ENCODE assay signal across 15 cellular contexts in genomic region chr5:150158170-150158949, GRCh38. TPM values are rescaled to one million over a fixed set of nuclear protein-coding genes. Genes with fewer than 3 reads are reported as not detected.
DNase-seq lines count a peak whose midpoint lies in the region; ATAC-seq, FAIRE-seq and TF ChIP-seq lines count a peak whose summit lies in the region.
"Had no signal": no experiment of that assay in that cellular context is flagged by ENCODE, and none has a peak within 500 bp of the region (broad histone marks: within the 10 kb centered on the region; RNA-seq: fewer than 3 reads in every experiment).

No MANE protein-coding gene starts in this region.

- TF ChIP-seq EP300 in H1 (IDR thresholded peaks at IDR 0.05; ENCODE audit: borderline replicate concordance in 1 of 2, low read depth in 2 of 2, low read length in 2 of 2) = no peak

- H3K27me3 Mint-ChIP-seq in MCF 10A (ENCODE audit: insufficient read depth, unreplicated experiment) (no peaks in the 10 kb centered on the region), type B pancreatic cell (peaks cover 25% of the 10 kb centered on the region)

- H3K9ac ChIP-seq in H1 (replicated peaks in 1 of 4; ENCODE audit: extremely low read depth in 1 of 4, low read depth in 3 of 4, low read length in 3 of 4) (no peak overlapping the region), muscle layer of colon (ENCODE audit: low read length) (no peak overlapping the region)

- H3K23me2 ChIP-seq in H1 (ENCODE audit: low read depth, low read length) = no peaks in the 10 kb centered on the region; the same call in 1 of the 2 replicates

- CTCF ChIA-PET in MCF 10A (lab: Yijun Ruan, JAX) = interaction anchor here (0.6 to 9.2 kb wide), 11 partner anchors 10 to 278 kb away, joined by 3 to 118 read pairs (median 5); no protein-coding TSS in a partner anchor
- CTCF ChIA-PET in H1 (lab: Charles Lee; ENCODE audit: partially characterized antibody) = interaction anchor here (0.6 to 15.3 kb wide), 21 partner anchors 9 to 401 kb away, joined by 3 to 372 read pairs (median 6); no protein-coding TSS in a partner anchor

- DNase-seq in breast epithelium (ENCODE audit: low spot score in 2 of 2) (no peak), MCF 10A (ENCODE audit: unreplicated experiment) (no peak), H1 (ENCODE audit: low read depth in 1 of 2, low spot score in 2 of 2) (no peak), type B pancreatic cell (ENCODE audit: extremely low spot score, unreplicated experiment) (no peak), NCI-H2227 (lab: John Stamatoyannopoulos, UW; ENCODE audit: unreplicated experiment) (no peak), NCI-H524 treated with DMSO at 0.1 percent for 48 hours (lab: John Stamatoyannopoulos, UW) (no peak)
- DNase-seq: NCI-H446 treated with DMSO at 0.1 percent for 48 hours had no signal

- peak overlapping the region; percentile 70 to 93 for H3K27ac ChIP-seq in breast epithelium
- H3K27ac ChIP-seq in H1 (ENCODE audit: low read depth, low read length) = no peak overlapping the region
- peak overlapping the region; percentile 10 for H3K27ac ChIP-seq in muscle layer of colon (ENCODE audit: low read depth, low read length)
- H3K27ac ChIP-seq: 22Rv1, VCaP had no signal

- no peak overlapping the region for H4K91ac ChIP-seq in H1 (replicated peaks; ENCODE audit: insufficient read length, low read length)

- H4K5ac ChIP-seq in H1 (ENCODE audit: insufficient read length, low read depth, low read length) = no peak overlapping the region

- H3K18ac ChIP-seq in H1 (ENCODE audit: extremely low read depth, low read length) = no peak overlapping the region

- H3K4me3 ChIP-seq in breast epithelium (peak overlapping the region in 1 of 3 donors; percentile 41), H1 (ENCODE audit: extremely low read depth in 1 of 4, insufficient read depth in 2 of 4, low read depth in 3 of 4, low read length in 4 of 4) (no peak overlapping the region), muscle layer of colon (ENCODE audit: low read depth in 1 of 2, low read length in 2 of 2) (no peak overlapping the region)

- no peak overlapping the region for H3K4ac ChIP-seq in H1 (replicated peaks; ENCODE audit: insufficient read length, low read depth, low read length)

- no peak overlapping the region for H2BK5ac ChIP-seq in H1 (ENCODE audit: low read depth, low read length)

- H3K23ac ChIP-seq in H1 (ENCODE audit: insufficient read length) = no peak overlapping the region

- no peak overlapping the region for H3K56ac ChIP-seq in H1 (replicated peaks; ENCODE audit: insufficient read length, low read depth, low read length)

- H3K27me3 ChIP-seq in breast epithelium (no peaks in the 10 kb centered on the region), H1 (replicated peaks in 1 of 4; ENCODE audit: control insufficient read depth in 3 of 4, extremely low read depth in 1 of 4, insufficient read depth in 3 of 4, low read length in 3 of 4) (peaks cover 0 to 3% (median 0%) of the 10 kb centered on the region in 4 experiments; a peak in 4 of 7 replicates), muscle layer of colon (ENCODE audit: control insufficient read depth in 1 of 2, insufficient read depth in 2 of 2, low read length in 2 of 2) (no peaks in the 10 kb centered on the region)

- no peaks in the 10 kb centered on the region for H3K36me3 Mint-ChIP-seq in MCF 10A (ENCODE audit: insufficient read depth, unreplicated experiment)
- H3K36me3 Mint-ChIP-seq in type B pancreatic cell = no peaks in the 10 kb centered on the region

- BruUV-seq in MCF 10A (replicated peaks; lab: Mats Ljungman, UMichigan) = no TSS peak

- H2BK15ac ChIP-seq in H1 (ENCODE audit: low read length) = no peak overlapping the region; the same call in 1 of the 2 replicates

- H3K36me3 ChIP-seq in breast epithelium (no peaks in the 10 kb centered on the region), H1 (ENCODE audit: control insufficient read depth in 2 of 4, insufficient read depth in 4 of 4, low read length in 3 of 4) (no peaks in the 10 kb centered on the region), muscle layer of colon (ENCODE audit: insufficient read depth, low read length) (no peaks in the 10 kb centered on the region)

- H2AK5ac ChIP-seq in H1 (ENCODE audit: low read depth, low read length) = peak overlapping the region; percentile 15; the same call in 1 of the 2 replicates

- no peak for TF ChIP-seq CTCF in breast epithelium (IDR thresholded peaks at IDR 0.05)
- TF ChIP-seq CTCF in MCF 10A (IDR thresholded peaks at IDR 0.05; ENCODE audit: unreplicated experiment) = no peak
- no peak for TF ChIP-seq CTCF in H1 (IDR thresholded peaks at IDR 0.05; ENCODE audit: control extremely low read depth in 1 of 3, insufficient read depth in 1 of 3, low read depth in 1 of 3, low read length in 3 of 3)
- no peak for TF ChIP-seq CTCF in type B pancreatic cell (conservative IDR thresholded peaks at IDR 0.05)

- no peaks in the 10 kb centered on the region for H3K79me2 ChIP-seq in H1 (ENCODE audit: control insufficient read depth in 1 of 2, insufficient read depth in 2 of 2, low read length in 2 of 2)

- 0 out of 2 replicates have a peak overlapping the region, but pooled peaks have one; percentile 27 for H2BK12ac ChIP-seq in H1 (ENCODE audit: low read depth, low read length)

- no peak overlapping the region for H3K4me2 ChIP-seq in H1 (ENCODE audit: insufficient read depth in 1 of 2, low read depth in 2 of 2, low read length in 2 of 2)

- H3K4me1 Mint-ChIP-seq in MCF 10A (ENCODE audit: insufficient read depth, unreplicated experiment) (peaks cover 10% of the 10 kb centered on the region), type B pancreatic cell (ENCODE audit: unreplicated experiment) (peaks cover 55% of the 10 kb centered on the region)

- no peak for FAIRE-seq in H1 (lab: Jason Lieb, UNC)
- FAIRE-seq: bronchial epithelial cell, frontal cortex had no signal

- intact Hi-C loops in breast epithelium (cut with DNase I; ENCODE audit: low total_unique reads) (no loop called here), MCF 10A (cut with micrococcal nuclease) (no loop called here)

- H4K8ac ChIP-seq in H1 (ENCODE audit: extremely low read depth, insufficient read depth, low read length) = no peak overlapping the region

- H4K20me1 ChIP-seq in H1 (replicated peaks in 1 of 2; ENCODE audit: control insufficient read depth in 1 of 2, insufficient read depth in 2 of 2, low read length in 2 of 2) = no peaks in the 10 kb centered on the region

- H3K14ac ChIP-seq in H1 (ENCODE audit: insufficient read length) = no peak overlapping the region

- WGBS in H1 (ENCODE audit: extremely low coverage in 1 of 2, insufficient coverage in 1 of 2, insufficient read length in 1 of 2, insufficient replicate concordance in 2 of 2, low coverage in 1 of 2, low lambda C conversion rate in 2 of 2, missing lambda C conversion rate in 1 of 2), 2 experiments = 84% methylated on average over 12 of the region's 12 CpGs; no CpG with 5 or more reads in 1 of the 2 experiments

- H3K9me3 Mint-ChIP-seq in MCF 10A (ENCODE audit: unreplicated experiment) (no peaks in the 10 kb centered on the region), type B pancreatic cell (no peaks in the 10 kb centered on the region)

- ATAC-seq in HG02981 (IDR thresholded peaks at IDR 0.05; ENCODE audit: unreplicated experiment) = no peak

- no peak overlapping the region for H2BK20ac ChIP-seq in H1 (ENCODE audit: low read length)

- no peak for TF ChIP-seq RAD21 in H1 (IDR thresholded peaks at IDR 0.05 in 1 of 2, conservative IDR thresholded peaks at IDR 0.05 in 1 of 2; ENCODE audit: low read depth in 2 of 2, low read length in 2 of 2)

- no peak overlapping the region for H2AFZ ChIP-seq in H1 (ENCODE audit: low read length)

- H3K4me3 Mint-ChIP-seq in MCF 10A (ENCODE audit: unreplicated experiment) (no peak overlapping the region), type B pancreatic cell (no peak overlapping the region)

- no peaks in the 10 kb centered on the region for H3K4me1 ChIP-seq in breast epithelium
- H3K4me1 ChIP-seq in H1 (replicated peaks in 1 of 4; ENCODE audit: control insufficient read depth in 3 of 4, insufficient read depth in 4 of 4, low read length in 3 of 4) = peaks cover 7 to 21% (median 15%) of the 10 kb centered on the region in 4 experiments
- peaks cover 15% of the 10 kb centered on the region for H3K4me1 ChIP-seq in muscle layer of colon (ENCODE audit: insufficient read depth, low read length)

- no peaks in the 10 kb centered on the region for H3K9me3 ChIP-seq in breast epithelium
- H3K9me3 ChIP-seq in H1 (ENCODE audit: insufficient read depth in 2 of 2, low read depth in 1 of 2, low read length in 1 of 2) = no peaks in the 10 kb centered on the region
- no peaks in the 10 kb centered on the region for H3K9me3 ChIP-seq in muscle layer of colon (ENCODE audit: low read length)

- H3K79me1 ChIP-seq in H1 (ENCODE audit: low read depth, low read length) = no peaks in the 10 kb centered on the region

- no peak overlapping the region for H3K27ac Mint-ChIP-seq in MCF 10A (ENCODE audit: low read depth, unreplicated experiment)
- H3K27ac Mint-ChIP-seq in type B pancreatic cell = peak overlapping the region; percentile 72

- TF ChIP-seq POLR2A in breast epithelium (IDR thresholded peaks at IDR 0.05) = no peak
- TF ChIP-seq POLR2A in H1 (IDR thresholded peaks at IDR 0.05; ENCODE audit: control extremely low read depth in 1 of 2, low read depth in 2 of 2, low read length in 2 of 2) = no peak

- no peak overlapping the region for H2BK120ac ChIP-seq in H1 (replicated peaks; ENCODE audit: low read depth, low read length)

- POLR2A ChIA-PET in MCF 10A (lab: Yijun Ruan, JAX) (interaction anchor here (1.4 kb wide), 1 partner anchor 60 kb away, joined by 4 read pairs; no protein-coding TSS in a partner anchor), H1 (lab: Charles Lee; ENCODE audit: partially characterized antibody) (interaction anchor here (1.0 to 1.3 kb wide), 2 partner anchors 20 to 60 kb away, joined by 4 read pairs; no protein-coding TSS in a partner anchor)

RNA-seq across cellular contexts. Expression of gene PDGFRB, which starts 2.7 kb away (rescaled TPM):
- total RNA-seq in breast epithelium (100 to 1,000 TPM in 2 of 3 donors, 10 to 100 TPM in 1; 53.7 to 243 (median 146) TPM), MCF 10A (2022) (0.07 and 0.63 TPM in 2 replicates), type B pancreatic cell (ENCODE audit: low replicate concordance) (3.3 and 74.8 TPM in 2 replicates)
- 13.7 and 15.9 TPM in 2 replicates for total RNA-seq in H1 (2021; fragmentation: NEBNext Ultra II Directional; extraction: Animal tissue kit (Norgen Biotek cat#: 25700))
- 4.2 and 5.9 TPM in 2 replicates for polyA plus RNA-seq in H1 (2011; rRNA removed)
- 3.6 TPM for polyA plus RNA-seq in H1 (2011; cell fraction: cytosol; rRNA removed)
- 12.1 TPM for polyA plus RNA-seq in H1 (2011; cell fraction: nucleus; rRNA removed)
- polyA plus RNA-seq in H1 (2012, experiment 1 of 2) = 4.0 to 5.6 TPM (median 5.0 TPM) in 4 replicates
- 3.9 TPM for polyA plus RNA-seq in H1 (2012, experiment 2 of 2)
- polyA plus RNA-seq in H1 (2013, experiment 1 of 2) = 14.2 TPM
- 15.0 TPM for polyA plus RNA-seq in H1 (2013, experiment 2 of 2)
- polyA minus RNA-seq in H1 (2011; rRNA and poly(A)+ RNA removed) = 15.1 and 15.7 TPM in 2 replicates
- 6.9 TPM for polyA minus RNA-seq in H1 (2011; cell fraction: cytosol; rRNA and poly(A)+ RNA removed)
- polyA minus RNA-seq in H1 (2011; cell fraction: nucleus; rRNA and poly(A)+ RNA removed) = 21.7 TPM

RNA-seq across cellular contexts. Expression of gene CDX1, which starts 8.2 kb away (rescaled TPM):
- total RNA-seq in breast epithelium (1 to 10 TPM in 1 of 3 donors, not detected in 2; 1.3 TPM), MCF 10A (2022) (not detected in 2 replicates), type B pancreatic cell (ENCODE audit: low replicate concordance) (5.0 and 13.4 TPM in 2 replicates)
- total RNA-seq in H1 (2021; fragmentation: NEBNext Ultra II Directional; extraction: Animal tissue kit (Norgen Biotek cat#: 25700)) = not detected in 2 replicates
- 0.06 TPM in 1 of 2 replicates, not detected in the other for polyA plus RNA-seq in H1 (2011; rRNA removed)
- polyA plus RNA-seq in H1 (2011; cell fraction: cytosol; rRNA removed) = not detected
- polyA plus RNA-seq in H1 (2011; cell fraction: nucleus; rRNA removed) = not detected
- not detected in 4 replicates for polyA plus RNA-seq in H1 (2012, experiment 1 of 2)
- polyA plus RNA-seq in H1 (2012, experiment 2 of 2) = 0.13 TPM
- polyA plus RNA-seq in H1 (2013, experiment 1 of 2) = 0.06 TPM
- 0.04 TPM for polyA plus RNA-seq in H1 (2013, experiment 2 of 2)
- not detected in 2 replicates for polyA minus RNA-seq in H1 (2011; rRNA and poly(A)+ RNA removed)
- polyA minus RNA-seq in H1 (2011; cell fraction: cytosol; rRNA and poly(A)+ RNA removed) = not detected
- polyA minus RNA-seq in H1 (2011; cell fraction: nucleus; rRNA and poly(A)+ RNA removed) = not detected
- total RNA-seq: bronchial epithelial cell, frontal cortex, lung microvascular endothelial cell, M059J had no signal

RNA-seq across cellular contexts. Expression of gene SLC6A7, which starts 31.5 kb away (rescaled TPM):
- total RNA-seq in breast epithelium = under 1 TPM in 2 of 3 donors, not detected in 1; 0.15 to 0.16 TPM
- not detected in 2 replicates for total RNA-seq in MCF 10A (2022)
- total RNA-seq in H1 (2021; fragmentation: NEBNext Ultra II Directional; extraction: Animal tissue kit (Norgen Biotek cat#: 25700)) = 0.07 TPM in 1 of 2 replicates, not detected in the other
- polyA plus RNA-seq in H1 (2011; rRNA removed) = 0.02 and 0.12 TPM in 2 replicates
- 0.04 TPM for polyA plus RNA-seq in H1 (2011; cell fraction: cytosol; rRNA removed)
- polyA plus RNA-seq in H1 (2011; cell fraction: nucleus; rRNA removed) = 0.58 TPM
- 0.09 to 0.13 TPM (median 0.11 TPM) in 3 of 4 replicates, not detected in the other for polyA plus RNA-seq in H1 (2012, experiment 1 of 2)
- polyA plus RNA-seq in H1 (2012, experiment 2 of 2) = not detected
- polyA plus RNA-seq in H1 (2013, experiment 1 of 2) = 0.06 TPM
- 0.06 TPM for polyA plus RNA-seq in H1 (2013, experiment 2 of 2)
- 0.41 TPM in 1 of 2 replicates, not detected in the other for polyA minus RNA-seq in H1 (2011; rRNA and poly(A)+ RNA removed)
- not detected for polyA minus RNA-seq in H1 (2011; cell fraction: cytosol; rRNA and poly(A)+ RNA removed)
- polyA minus RNA-seq in H1 (2011; cell fraction: nucleus; rRNA and poly(A)+ RNA removed) = not detected
- 0.10 and 0.38 TPM in 2 replicates for total RNA-seq in type B pancreatic cell (ENCODE audit: low replicate concordance)
- total RNA-seq: bronchial epithelial cell, lung microvascular endothelial cell, M059J had no signal
